Comparison of ENCODE assay signal across 8 cellular contexts in genomic region chr1:14951766-14952165, GRCh38.
"Had no signal": no experiment of that assay in that cellular context is flagged by ENCODE, and none has a peak within 500 bp of the region (broad histone marks: within the 10 kb centered on the region; RNA-seq: fewer than 3 reads in every experiment).

No MANE protein-coding gene starts in this region.

- ATAC-seq: HCT116, K562 had no signal

- H3K4me3 Mint-ChIP-seq: HFFc6 had no signal

- H3K9me3 ChIP-seq: HAP-1 had no signal

- H3K4me3 ChIP-seq: HAP-1, K562 had no signal

- H3K27ac ChIP-seq: HL-60 had no signal

- DNase-seq: GOT3, H7, HFFc6, IMR-90 had no signal

- H3K4me1 ChIP-seq: HAP-1 had no signal

- H3K36me3 ChIP-seq: HAP-1 had no signal

- H3K9me3 Mint-ChIP-seq: HFFc6 had no signal
